15 cellular contexts compared by ENCODE assay signal in genomic region chr11:47204633-47204989, GRCh38. TPM values are rescaled to one million over a fixed set of nuclear protein-coding genes. Genes with fewer than 3 reads are reported as not detected.
A peak's percentile ranks its signal among the peaks of the same experiment; 100 is the strongest.
DNase-seq lines count a peak whose midpoint lies in the region; ATAC-seq, FAIRE-seq and TF ChIP-seq lines count a peak whose summit lies in the region.
"Had no signal": no experiment of that assay in that cellular context is flagged by ENCODE, and none has a peak within 500 bp of the region (broad histone marks: within the 10 kb centered on the region; RNA-seq: fewer than 3 reads in every experiment).

No MANE protein-coding gene starts in this region.

- TF ChIP-seq EP300 in HepG2 (IDR thresholded peaks at IDR 0.05; ENCODE audit: low read depth in 2 of 2, low read length in 2 of 2) (no peak), HepG2 (CRISPR knock-in tag; IDR thresholded peaks at IDR 0.05; ENCODE audit: borderline replicate concordance) (no peak), esophagus muscularis mucosa (IDR thresholded peaks at IDR 0.05) (no peak)

- no peak for TF ChIP-seq CTCF in HepG2 (CRISPR knock-in tag; IDR thresholded peaks at IDR 0.05)
- TF ChIP-seq CTCF in right lobe of liver (IDR thresholded peaks at IDR 0.05), result no peak
- no peak for TF ChIP-seq CTCF in astrocyte of the spinal cord (IDR thresholded peaks at IDR 0.05; ENCODE audit: low read depth, low read length)
- no peak for TF ChIP-seq CTCF in esophagus muscularis mucosa (IDR thresholded peaks at IDR 0.05)

- H3K36me3 ChIP-seq in HepG2 (replicated peaks in 1 of 2; ENCODE audit: control insufficient read depth in 1 of 2, insufficient read depth in 2 of 2, low read length in 2 of 2), result no peaks in the 10 kb centered on the region
- no peaks in the 10 kb centered on the region for H3K36me3 ChIP-seq in right lobe of liver
- no peaks in the 10 kb centered on the region for H3K36me3 ChIP-seq in esophagus muscularis mucosa
- H3K36me3 ChIP-seq: cardiac muscle cell, gastrocnemius medialis, stomach had no signal

- H4K20me1 ChIP-seq in HepG2 (ENCODE audit: insufficient read depth, low read length), result no peaks in the 10 kb centered on the region

- POLR2A ChIA-PET in HepG2 (lab: Yijun Ruan, JAX), result interaction anchor here (0.7 to 4.2 kb wide), 4 partner anchors 10 to 19 kb away, joined by 3 to 33 read pairs (median 12); partner anchors contain the start of gene DDB2

- no peak overlapping the region for H3K9ac ChIP-seq in HepG2 (ENCODE audit: insufficient read depth, low read depth, low read length)

- CTCF ChIA-PET in HepG2 (lab: Yijun Ruan, JAX; ENCODE audit: low intra/inter-chr PET ratio, low total read pairs), result no interaction called here

- H3K27ac ChIP-seq in HepG2 (ENCODE audit: extremely low read length, insufficient read depth, low read length), result no peak overlapping the region
- H3K27ac ChIP-seq in right lobe of liver, result no peak overlapping the region
- no peak overlapping the region for H3K27ac ChIP-seq in esophagus muscularis mucosa (replicated peaks in 1 of 4)
- H3K27ac ChIP-seq: cardiac muscle cell, gastrocnemius medialis had no signal

- DNase-seq in HepG2 (ENCODE audit: low spot score) (no peak), right lobe of liver (no peak), astrocyte of the spinal cord (ENCODE audit: low read depth, low spot score) (peak; percentile 57), hepatic stellate cell (ENCODE audit: low spot score) (peak; percentile 79), esophagus muscularis mucosa (ENCODE audit: extremely low spot score) (no peak), GM19240 (ENCODE audit: insufficient read length, low spot score) (no peak)
- DNase-seq: activated T-cell treated with anti-CD3 and anti-CD28 coated beads, Interleukin-2, amount 50 U/mL, for 72 hours; gastrocnemius medialis; stimulated activated CD4-positive, alpha-beta T cell treated with anti-CD3 and anti-CD28 coated beads, Interleukin-2, amount 100 ng/mL, for 48 hours; stomach had no signal

- no peak for TF ChIP-seq RAD21 in HepG2 (CRISPR knock-in tag; IDR thresholded peaks at IDR 0.05)

- no peak overlapping the region for H2AFZ ChIP-seq in HepG2 (ENCODE audit: low read length)

- 85% methylated on average over 2 of the region's 2 CpGs for WGBS in HepG2 (ENCODE audit: low lambda C conversion rate)
- 78% methylated on average over 2 of the region's 2 CpGs for WGBS in right lobe of liver (ENCODE audit: insufficient coverage, low coverage, low lambda C conversion rate, missing lambda C conversion rate)
- WGBS in esophagus muscularis mucosa, result 69% methylated on average over 2 of the region's 2 CpGs

- H3K4me1 ChIP-seq in HepG2 (ENCODE audit: insufficient read depth, low read length), result peaks cover 63% of the 10 kb centered on the region
- peaks cover 0 to 8% (median 0%) of the 10 kb centered on the region in 4 donors for H3K4me1 ChIP-seq in right lobe of liver
- peaks cover 0 to 8% (median 3%) of the 10 kb centered on the region in 4 donors for H3K4me1 ChIP-seq in esophagus muscularis mucosa
- H3K4me1 ChIP-seq: gastrocnemius medialis had no signal

- H3K9me3 ChIP-seq in HepG2 (ENCODE audit: low read length), result no peaks in the 10 kb centered on the region
- no peaks in the 10 kb centered on the region for H3K9me3 ChIP-seq in right lobe of liver
- H3K9me3 ChIP-seq in esophagus muscularis mucosa, result no peaks in the 10 kb centered on the region
- H3K9me3 ChIP-seq: gastrocnemius medialis, stomach had no signal

- H3K27me3 ChIP-seq in HepG2 (ENCODE audit: control insufficient read depth in 1 of 2, insufficient read depth in 2 of 2, low read length in 2 of 2), result no peaks in the 10 kb centered on the region
- no peaks in the 10 kb centered on the region for H3K27me3 ChIP-seq in right lobe of liver
- no peaks in the 10 kb centered on the region for H3K27me3 ChIP-seq in esophagus muscularis mucosa
- H3K27me3 ChIP-seq: cardiac muscle cell, gastrocnemius medialis, stomach had no signal

- no peak overlapping the region for H3K4me3 ChIP-seq in HepG2 (replicated peaks in 1 of 3; ENCODE audit: insufficient read depth in 1 of 3, low read depth in 2 of 3, low read length in 3 of 3)
- no peak overlapping the region for H3K4me3 ChIP-seq in right lobe of liver
- no peak overlapping the region for H3K4me3 ChIP-seq in astrocyte of the spinal cord (ENCODE audit: low read depth, low read length)
- H3K4me3 ChIP-seq in esophagus muscularis mucosa, result no peak overlapping the region
- H3K4me3 ChIP-seq: cardiac muscle cell, gastrocnemius medialis, lung, stomach had no signal

- intact Hi-C loops in HepG2 (cut with micrococcal nuclease; ENCODE audit: unreplicated experiment) (no loop called here), right lobe of liver (cut with DNase I) (loop anchor here in 1 of 2 donors (10.0 kb wide), 1 partner anchor 60 kb away; no protein-coding TSS in a partner anchor), esophagus muscularis mucosa (cut with DNase I) (no loop called here)

- no peak for FAIRE-seq in HepG2 (lab: Jason Lieb, UNC)

- no peaks in the 10 kb centered on the region for H3K79me2 ChIP-seq in HepG2 (ENCODE audit: insufficient read depth, low read length)

- no TSS peak for BruUV-seq in HepG2 (replicated peaks; lab: Mats Ljungman, UMichigan)

- in situ Hi-C loops in HepG2 (cut with HindIII; ENCODE audit: extremely low pct_ligation_motif_present, low pct_unique_long_range_greater_than_20kb), result no loop called here
- in situ Hi-C loops in astrocyte of the spinal cord (cut with HindIII; ENCODE audit: low sequenced_read_pairs), result no loop called here

- H3K4me2 ChIP-seq in HepG2 (ENCODE audit: low read depth, low read length), result no peak overlapping the region

- no peak for TF ChIP-seq POLR2A in HepG2 (IDR thresholded peaks at IDR 0.05; ENCODE audit: insufficient read depth in 1 of 2, low read depth in 2 of 2, low read length in 2 of 2)
- TF ChIP-seq POLR2A in right lobe of liver (IDR thresholded peaks at IDR 0.05), result no peak
- no peak for TF ChIP-seq POLR2A in esophagus muscularis mucosa (IDR thresholded peaks at IDR 0.05; ENCODE audit: low read depth)

- ATAC-seq in HepG2, result peak; percentile 34; the same call in 2 of the 3 replicates
- no peak for ATAC-seq in right lobe of liver
- no peak for ATAC-seq in GM21390 (IDR thresholded peaks at IDR 0.05; ENCODE audit: unreplicated experiment)
- ATAC-seq in HG03095 (IDR thresholded peaks at IDR 0.05; ENCODE audit: unreplicated experiment), result no peak
- ATAC-seq: activated T-cell treated with anti-CD3 and anti-CD28 coated beads, Interleukin-2, amount 50 U/mL, for 72 hours; gastrocnemius medialis; Right ventricle myocardium inferior had no signal

RNA-seq across cellular contexts. Expression of gene DDB2, which starts 10.2 kb away (rescaled TPM):
- total RNA-seq in HepG2 (2016; rRNA removed; fragmentation: Illumina TruSeq; extraction: Trizol), result 83.4 and 88.1 TPM in 2 replicates
- 42.2 and 43.5 TPM in 2 replicates for total RNA-seq in HepG2 (2016; cell fraction: cytosol; rRNA removed; fragmentation: Illumina TruSeq; extraction: Trizol; ENCODE audit: low read depth)
- 83.5 and 97.1 TPM in 2 replicates for total RNA-seq in HepG2 (2016; cell fraction: insoluble cytoplasmic fraction; rRNA removed; fragmentation: Illumina TruSeq; extraction: Trizol)
- 57.3 and 60.8 TPM in 2 replicates for total RNA-seq in HepG2 (2016; cell fraction: membrane; rRNA removed; fragmentation: Illumina TruSeq; extraction: Trizol)
- total RNA-seq in HepG2 (2016; cell fraction: nucleus; rRNA removed; fragmentation: Illumina TruSeq; extraction: Trizol), result 58.4 and 60.1 TPM in 2 replicates
- polyA plus RNA-seq in HepG2 (2011; rRNA removed), result 66.8 and 71.4 TPM in 2 replicates
- polyA plus RNA-seq in HepG2 (2011; cell fraction: cytosol; rRNA removed), result 52.8 and 58.0 TPM in 2 replicates
- polyA plus RNA-seq in HepG2 (2011; cell fraction: nucleus; rRNA removed), result 181 and 193 TPM in 2 replicates
- 46.8 and 59.0 TPM in 2 replicates for polyA plus RNA-seq in HepG2 (2012)
- polyA plus RNA-seq in HepG2 (2016; cell fraction: cytosol; fragmentation: Illumina TruSeq; extraction: Trizol; ENCODE audit: low read depth), result 33.5 and 35.4 TPM in 2 replicates
- polyA plus RNA-seq in HepG2 (2016; cell fraction: insoluble cytoplasmic fraction; fragmentation: Illumina TruSeq; extraction: Trizol; ENCODE audit: low read depth), result 91.3 and 93.6 TPM in 2 replicates
- polyA plus RNA-seq in HepG2 (2016; cell fraction: membrane; fragmentation: Illumina TruSeq; extraction: Trizol; ENCODE audit: low read depth), result 43.2 and 43.8 TPM in 2 replicates
- 125 and 136 TPM in 2 replicates for polyA plus RNA-seq in HepG2 (2016; cell fraction: nucleus; fragmentation: Illumina TruSeq; extraction: Trizol; ENCODE audit: insufficient read depth, low read depth)
- polyA minus RNA-seq in HepG2 (2011; rRNA and poly(A)+ RNA removed; ENCODE audit: low replicate concordance), result 62.5 and 94.9 TPM in 2 replicates
- 19.2 and 26.2 TPM in 2 replicates for polyA minus RNA-seq in HepG2 (2011; cell fraction: cytosol; rRNA and poly(A)+ RNA removed)
- polyA minus RNA-seq in HepG2 (2011; cell fraction: nucleus; rRNA and poly(A)+ RNA removed), result 62.4 and 65.9 TPM in 2 replicates
- 10 to 100 TPM; 13.1 to 24.2 (median 13.8) TPM for total RNA-seq in right lobe of liver
- total RNA-seq in esophagus muscularis mucosa, result 10 to 100 TPM; 22.6 to 37.8 (median 25.4) TPM

RNA-seq across cellular contexts. Expression of gene PACSIN3, which starts 18.4 kb away (rescaled TPM):
- total RNA-seq in HepG2 (2016; rRNA removed; fragmentation: Illumina TruSeq; extraction: Trizol), result 86.4 and 93.3 TPM in 2 replicates
- 23.5 and 25.6 TPM in 2 replicates for total RNA-seq in HepG2 (2016; cell fraction: cytosol; rRNA removed; fragmentation: Illumina TruSeq; extraction: Trizol; ENCODE audit: low read depth)
- total RNA-seq in HepG2 (2016; cell fraction: insoluble cytoplasmic fraction; rRNA removed; fragmentation: Illumina TruSeq; extraction: Trizol), result 85.9 and 101 TPM in 2 replicates
- total RNA-seq in HepG2 (2016; cell fraction: membrane; rRNA removed; fragmentation: Illumina TruSeq; extraction: Trizol), result 44.9 and 52.0 TPM in 2 replicates
- total RNA-seq in HepG2 (2016; cell fraction: nucleus; rRNA removed; fragmentation: Illumina TruSeq; extraction: Trizol), result 48.3 and 58.6 TPM in 2 replicates
- polyA plus RNA-seq in HepG2 (2011; rRNA removed), result 47.9 and 56.8 TPM in 2 replicates
- polyA plus RNA-seq in HepG2 (2011; cell fraction: cytosol; rRNA removed), result 46.8 and 58.3 TPM in 2 replicates
- polyA plus RNA-seq in HepG2 (2011; cell fraction: nucleus; rRNA removed), result 69.7 and 70.5 TPM in 2 replicates
- 37.6 and 45.0 TPM in 2 replicates for polyA plus RNA-seq in HepG2 (2012)
- polyA plus RNA-seq in HepG2 (2016; cell fraction: cytosol; fragmentation: Illumina TruSeq; extraction: Trizol; ENCODE audit: low read depth), result 19.9 and 22.2 TPM in 2 replicates
- 75.8 and 91.5 TPM in 2 replicates for polyA plus RNA-seq in HepG2 (2016; cell fraction: insoluble cytoplasmic fraction; fragmentation: Illumina TruSeq; extraction: Trizol; ENCODE audit: low read depth)
- polyA plus RNA-seq in HepG2 (2016; cell fraction: membrane; fragmentation: Illumina TruSeq; extraction: Trizol; ENCODE audit: low read depth), result 36.6 and 40.8 TPM in 2 replicates
- polyA plus RNA-seq in HepG2 (2016; cell fraction: nucleus; fragmentation: Illumina TruSeq; extraction: Trizol; ENCODE audit: insufficient read depth, low read depth), result 92.3 and 96.2 TPM in 2 replicates
- polyA minus RNA-seq in HepG2 (2011; rRNA and poly(A)+ RNA removed; ENCODE audit: low replicate concordance), result 46.1 and 86.9 TPM in 2 replicates
- 31.6 and 35.2 TPM in 2 replicates for polyA minus RNA-seq in HepG2 (2011; cell fraction: cytosol; rRNA and poly(A)+ RNA removed)
- polyA minus RNA-seq in HepG2 (2011; cell fraction: nucleus; rRNA and poly(A)+ RNA removed), result 26.5 and 27.4 TPM in 2 replicates
- 10 to 100 TPM in 5 of 6 experiments, 1 to 10 TPM in 1; 9.6 to 31.1 (median 25.0) TPM for total RNA-seq in right lobe of liver
- total RNA-seq in esophagus muscularis mucosa, result 10 to 100 TPM; 43.6 to 89.9 (median 56.0) TPM

RNA-seq across cellular contexts. Expression of gene ARFGAP2, which starts 27.9 kb away (rescaled TPM):
- total RNA-seq in HepG2 (2016; rRNA removed; fragmentation: Illumina TruSeq; extraction: Trizol) (67.9 and 75.3 TPM in 2 replicates), right lobe of liver (10 to 100 TPM; 37.7 to 64.4 (median 62.1) TPM), esophagus muscularis mucosa (100 to 1,000 TPM in 3 of 4 donors, 10 to 100 TPM in 1; 92.5 to 141 (median 120) TPM)
- 26.0 and 28.5 TPM in 2 replicates for total RNA-seq in HepG2 (2016; cell fraction: cytosol; rRNA removed; fragmentation: Illumina TruSeq; extraction: Trizol; ENCODE audit: low read depth)
- 60.7 and 78.7 TPM in 2 replicates for total RNA-seq in HepG2 (2016; cell fraction: insoluble cytoplasmic fraction; rRNA removed; fragmentation: Illumina TruSeq; extraction: Trizol)
- 25.6 and 29.2 TPM in 2 replicates for total RNA-seq in HepG2 (2016; cell fraction: membrane; rRNA removed; fragmentation: Illumina TruSeq; extraction: Trizol)
- total RNA-seq in HepG2 (2016; cell fraction: nucleus; rRNA removed; fragmentation: Illumina TruSeq; extraction: Trizol), result 63.0 and 73.9 TPM in 2 replicates
- polyA plus RNA-seq in HepG2 (2011; rRNA removed), result 32.3 and 40.5 TPM in 2 replicates
- 49.9 and 52.5 TPM in 2 replicates for polyA plus RNA-seq in HepG2 (2011; cell fraction: cytosol; rRNA removed)
- polyA plus RNA-seq in HepG2 (2011; cell fraction: nucleus; rRNA removed), result 135 and 137 TPM in 2 replicates
- polyA plus RNA-seq in HepG2 (2012), result 36.2 and 56.4 TPM in 2 replicates
- 5.1 and 6.2 TPM in 2 replicates for polyA plus RNA-seq in HepG2 (2016; cell fraction: cytosol; fragmentation: Illumina TruSeq; extraction: Trizol; ENCODE audit: low read depth)
- polyA plus RNA-seq in HepG2 (2016; cell fraction: insoluble cytoplasmic fraction; fragmentation: Illumina TruSeq; extraction: Trizol; ENCODE audit: low read depth), result 34.1 and 42.3 TPM in 2 replicates
- 10.4 and 11.9 TPM in 2 replicates for polyA plus RNA-seq in HepG2 (2016; cell fraction: membrane; fragmentation: Illumina TruSeq; extraction: Trizol; ENCODE audit: low read depth)
- 93.3 and 105 TPM in 2 replicates for polyA plus RNA-seq in HepG2 (2016; cell fraction: nucleus; fragmentation: Illumina TruSeq; extraction: Trizol; ENCODE audit: insufficient read depth, low read depth)
- 128 and 215 TPM in 2 replicates for polyA minus RNA-seq in HepG2 (2011; rRNA and poly(A)+ RNA removed; ENCODE audit: low replicate concordance)
- polyA minus RNA-seq in HepG2 (2011; cell fraction: cytosol; rRNA and poly(A)+ RNA removed), result 18.9 and 27.2 TPM in 2 replicates
- 108 and 119 TPM in 2 replicates for polyA minus RNA-seq in HepG2 (2011; cell fraction: nucleus; rRNA and poly(A)+ RNA removed)

RNA-seq across cellular contexts. Expression of gene ACP2, which starts 44.0 kb away (rescaled TPM):
- total RNA-seq in HepG2 (2016; rRNA removed; fragmentation: Illumina TruSeq; extraction: Trizol) (7.8 and 20.2 TPM in 2 replicates), right lobe of liver (100 to 1,000 TPM in 2 of 6 experiments, 10 to 100 TPM in 4; 53.3 to 173 (median 64.1) TPM), esophagus muscularis mucosa (10 to 100 TPM; 19.5 to 42.7 (median 28.6) TPM)
- total RNA-seq in HepG2 (2016; cell fraction: cytosol; rRNA removed; fragmentation: Illumina TruSeq; extraction: Trizol; ENCODE audit: low read depth), result 4.1 and 4.5 TPM in 2 replicates
- total RNA-seq in HepG2 (2016; cell fraction: insoluble cytoplasmic fraction; rRNA removed; fragmentation: Illumina TruSeq; extraction: Trizol), result 6.4 and 19.4 TPM in 2 replicates
- total RNA-seq in HepG2 (2016; cell fraction: membrane; rRNA removed; fragmentation: Illumina TruSeq; extraction: Trizol), result 7.4 and 7.6 TPM in 2 replicates
- 22.3 and 27.4 TPM in 2 replicates for total RNA-seq in HepG2 (2016; cell fraction: nucleus; rRNA removed; fragmentation: Illumina TruSeq; extraction: Trizol)
- polyA plus RNA-seq in HepG2 (2011; rRNA removed), result 17.7 and 27.5 TPM in 2 replicates
- polyA plus RNA-seq in HepG2 (2011; cell fraction: cytosol; rRNA removed), result 11.6 and 12.5 TPM in 2 replicates
- 57.6 and 68.7 TPM in 2 replicates for polyA plus RNA-seq in HepG2 (2011; cell fraction: nucleus; rRNA removed)
- 14.7 and 15.9 TPM in 2 replicates for polyA plus RNA-seq in HepG2 (2012)
- 3.3 and 3.6 TPM in 2 replicates for polyA plus RNA-seq in HepG2 (2016; cell fraction: cytosol; fragmentation: Illumina TruSeq; extraction: Trizol; ENCODE audit: low read depth)
- polyA plus RNA-seq in HepG2 (2016; cell fraction: insoluble cytoplasmic fraction; fragmentation: Illumina TruSeq; extraction: Trizol; ENCODE audit: low read depth), result 6.0 and 8.7 TPM in 2 replicates
- polyA plus RNA-seq in HepG2 (2016; cell fraction: membrane; fragmentation: Illumina TruSeq; extraction: Trizol; ENCODE audit: low read depth), result 6.0 and 6.5 TPM in 2 replicates
- 38.9 and 42.1 TPM in 2 replicates for polyA plus RNA-seq in HepG2 (2016; cell fraction: nucleus; fragmentation: Illumina TruSeq; extraction: Trizol; ENCODE audit: insufficient read depth, low read depth)
- polyA minus RNA-seq in HepG2 (2011; rRNA and poly(A)+ RNA removed; ENCODE audit: low replicate concordance), result 55.8 and 92.1 TPM in 2 replicates
- 13.0 and 13.5 TPM in 2 replicates for polyA minus RNA-seq in HepG2 (2011; cell fraction: cytosol; rRNA and poly(A)+ RNA removed)
- 35.7 and 37.6 TPM in 2 replicates for polyA minus RNA-seq in HepG2 (2011; cell fraction: nucleus; rRNA and poly(A)+ RNA removed)

RNA-seq across cellular contexts. Expression of gene NR1H3, which starts 53.2 kb away (rescaled TPM):
- total RNA-seq in HepG2 (2016; rRNA removed; fragmentation: Illumina TruSeq; extraction: Trizol) (36.5 and 41.8 TPM in 2 replicates), right lobe of liver (10 to 100 TPM; 61.5 to 82.9 (median 67.3) TPM), esophagus muscularis mucosa (10 to 100 TPM; 14.5 to 26.2 (median 18.1) TPM)
- 22.0 and 26.3 TPM in 2 replicates for total RNA-seq in HepG2 (2016; cell fraction: cytosol; rRNA removed; fragmentation: Illumina TruSeq; extraction: Trizol; ENCODE audit: low read depth)
- 41.4 and 43.5 TPM in 2 replicates for total RNA-seq in HepG2 (2016; cell fraction: insoluble cytoplasmic fraction; rRNA removed; fragmentation: Illumina TruSeq; extraction: Trizol)
- 46.0 and 47.2 TPM in 2 replicates for total RNA-seq in HepG2 (2016; cell fraction: membrane; rRNA removed; fragmentation: Illumina TruSeq; extraction: Trizol)
- 30.2 and 30.9 TPM in 2 replicates for total RNA-seq in HepG2 (2016; cell fraction: nucleus; rRNA removed; fragmentation: Illumina TruSeq; extraction: Trizol)
- polyA plus RNA-seq in HepG2 (2011; rRNA removed), result 102 and 115 TPM in 2 replicates
- 63.3 and 100 TPM in 2 replicates for polyA plus RNA-seq in HepG2 (2011; cell fraction: cytosol; rRNA removed)
- polyA plus RNA-seq in HepG2 (2011; cell fraction: nucleus; rRNA removed), result 260 and 267 TPM in 2 replicates
- 31.6 and 34.5 TPM in 2 replicates for polyA plus RNA-seq in HepG2 (2012)
- 18.8 and 21.2 TPM in 2 replicates for polyA plus RNA-seq in HepG2 (2016; cell fraction: cytosol; fragmentation: Illumina TruSeq; extraction: Trizol; ENCODE audit: low read depth)
- 29.3 and 35.1 TPM in 2 replicates for polyA plus RNA-seq in HepG2 (2016; cell fraction: insoluble cytoplasmic fraction; fragmentation: Illumina TruSeq; extraction: Trizol; ENCODE audit: low read depth)
- polyA plus RNA-seq in HepG2 (2016; cell fraction: membrane; fragmentation: Illumina TruSeq; extraction: Trizol; ENCODE audit: low read depth), result 29.5 and 32.4 TPM in 2 replicates
- 72.4 and 72.5 TPM in 2 replicates for polyA plus RNA-seq in HepG2 (2016; cell fraction: nucleus; fragmentation: Illumina TruSeq; extraction: Trizol; ENCODE audit: insufficient read depth, low read depth)
- polyA minus RNA-seq in HepG2 (2011; rRNA and poly(A)+ RNA removed; ENCODE audit: low replicate concordance), result 123 and 184 TPM in 2 replicates
- 21.1 and 25.4 TPM in 2 replicates for polyA minus RNA-seq in HepG2 (2011; cell fraction: cytosol; rRNA and poly(A)+ RNA removed)
- 36.3 and 39.8 TPM in 2 replicates for polyA minus RNA-seq in HepG2 (2011; cell fraction: nucleus; rRNA and poly(A)+ RNA removed)

Comparison
In these comparisons a context has a peak if more than half of its experiments do, and no peak if none do; other contexts are left out.
1. DNase-seq: peak in astrocyte of the spinal cord (single experiment) and hepatic stellate cell (single experiment); none in HepG2 (single experiment), right lobe of liver (0 of 3), esophagus muscularis mucosa (single experiment) and GM19240 (single experiment).